Comparison of ENCODE assay signal across 1 cellular context in genomic region chr11:34490304-34490703, GRCh38.
TF ChIP-seq lines count a peak whose summit lies in the region.

No MANE protein-coding gene starts in this region.

TF ChIP-seq in GM23338, 12 proteins besides CTCF, POLR2A, EP300 and RAD21 (continued from another document):
- TF ChIP-seq, protein P1, sequence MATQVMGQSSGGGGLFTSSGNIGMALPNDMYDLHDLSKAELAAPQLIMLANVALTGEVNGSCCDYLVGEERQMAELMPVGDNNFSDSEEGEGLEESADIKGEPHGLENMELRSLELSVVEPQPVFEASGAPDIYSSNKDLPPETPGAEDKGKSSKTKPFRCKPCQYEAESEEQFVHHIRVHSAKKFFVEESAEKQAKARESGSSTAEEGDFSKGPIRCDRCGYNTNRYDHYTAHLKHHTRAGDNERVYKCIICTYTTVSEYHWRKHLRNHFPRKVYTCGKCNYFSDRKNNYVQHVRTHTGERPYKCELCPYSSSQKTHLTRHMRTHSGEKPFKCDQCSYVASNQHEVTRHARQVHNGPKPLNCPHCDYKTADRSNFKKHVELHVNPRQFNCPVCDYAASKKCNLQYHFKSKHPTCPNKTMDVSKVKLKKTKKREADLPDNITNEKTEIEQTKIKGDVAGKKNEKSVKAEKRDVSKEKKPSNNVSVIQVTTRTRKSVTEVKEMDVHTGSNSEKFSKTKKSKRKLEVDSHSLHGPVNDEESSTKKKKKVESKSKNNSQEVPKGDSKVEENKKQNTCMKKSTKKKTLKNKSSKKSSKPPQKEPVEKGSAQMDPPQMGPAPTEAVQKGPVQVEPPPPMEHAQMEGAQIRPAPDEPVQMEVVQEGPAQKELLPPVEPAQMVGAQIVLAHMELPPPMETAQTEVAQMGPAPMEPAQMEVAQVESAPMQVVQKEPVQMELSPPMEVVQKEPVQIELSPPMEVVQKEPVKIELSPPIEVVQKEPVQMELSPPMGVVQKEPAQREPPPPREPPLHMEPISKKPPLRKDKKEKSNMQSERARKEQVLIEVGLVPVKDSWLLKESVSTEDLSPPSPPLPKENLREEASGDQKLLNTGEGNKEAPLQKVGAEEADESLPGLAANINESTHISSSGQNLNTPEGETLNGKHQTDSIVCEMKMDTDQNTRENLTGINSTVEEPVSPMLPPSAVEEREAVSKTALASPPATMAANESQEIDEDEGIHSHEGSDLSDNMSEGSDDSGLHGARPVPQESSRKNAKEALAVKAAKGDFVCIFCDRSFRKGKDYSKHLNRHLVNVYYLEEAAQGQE (IDR thresholded peaks at IDR 0.05; ENCODE audit: unreplicated experiment): no peak
- no peak for TF ChIP-seq EZH2phosphoT487 (IDR thresholded peaks at IDR 0.05; ENCODE audit: unreplicated experiment)
